7 cellular contexts compared by ENCODE assay signal in genomic region chr20:2103454-2104153, GRCh38. TPM values are rescaled to one million over a fixed set of nuclear protein-coding genes. Genes with fewer than 3 reads are reported as not detected.
DNase-seq lines count a peak whose midpoint lies in the region; ATAC-seq and TF ChIP-seq lines count a peak whose summit lies in the region.

No MANE protein-coding gene starts in this region.

- no peaks in the 10 kb centered on the region for H3K27me3 ChIP-seq in smooth muscle cell (ENCODE audit: low read depth)

- H3K4me2 ChIP-seq in smooth muscle cell, result peak overlapping the region; percentile 99

- H3K4me1 Mint-ChIP-seq in T-cell, result peaks cover 61 to 71% (median 67%) of the 10 kb centered on the region in 3 donors

- H2AFZ ChIP-seq in smooth muscle cell (ENCODE audit: low read depth), result no peak overlapping the region

- H3K4me3 Mint-ChIP-seq in T-cell, result peak overlapping the region; percentile 89 to 91 (median 90)

- H3K79me2 ChIP-seq in smooth muscle cell (ENCODE audit: low read depth), result peaks cover 59% of the 10 kb centered on the region

- CTCF ChIA-PET in T-cell (lab: Charles Lee), result interaction anchor here in 1 of 2 donors (0.6 to 0.9 kb wide), 3 partner anchors 8 to 11 kb away, joined by 3 read pairs; no protein-coding TSS in a partner anchor

- peak overlapping the region; percentile 97 for H3K27ac ChIP-seq in smooth muscle cell (ENCODE audit: low read depth)

- H3K36me3 Mint-ChIP-seq in T-cell, result peaks cover 23% of the 10 kb centered on the region

- H3K9me3 ChIP-seq in smooth muscle cell (replicated peaks; ENCODE audit: low read depth), result no peaks in the 10 kb centered on the region

- H3K27ac Mint-ChIP-seq in T-cell, result peak overlapping the region; percentile 86 to 87

- 5% methylated on average over 13 of the region's 13 CpGs for WGBS in smooth muscle cell (ENCODE audit: low lambda C conversion rate)

- ATAC-seq in T-cell (replicated peaks in 1 of 4), result no peak

- H3K4me1 ChIP-seq in smooth muscle cell (ENCODE audit: low read depth), result peaks cover 19% of the 10 kb centered on the region

- no peaks in the 10 kb centered on the region for H3K27me3 Mint-ChIP-seq in T-cell

- peaks cover 54% of the 10 kb centered on the region for H4K20me1 ChIP-seq in smooth muscle cell (ENCODE audit: low read depth)

- DNase-seq in HFF-Myc (ENCODE audit: extremely low read depth, low read depth) (no peak), T-cell (no peak), globus pallidus (ENCODE audit: low spot score) (peak; percentile 24), smooth muscle cell (lab: John Stamatoyannopoulos, UW; ENCODE audit: unreplicated experiment) (no peak), iPS-NIHi7 (ENCODE audit: extremely low spot score) (no peak), retina (no peak)
- DNase-seq in stimulated activated CD4-positive, alpha-beta T cell treated with anti-CD3 and anti-CD28 coated beads, Interleukin-15, amount 100 ng/mL, for 24 hours, result no peak

- no peaks in the 10 kb centered on the region for H3F3A ChIP-seq in smooth muscle cell (ENCODE audit: low read depth)

- POLR2A ChIA-PET in T-cell (lab: Charles Lee), result interaction anchor here (0.8 to 1.6 kb wide), 4 partner anchors 9 to 878 kb away, joined by 3 to 4 read pairs (median 3); partner anchors contain the start of gene SNRPB (in 1 of the 2)

- no peaks in the 10 kb centered on the region for H3K9me3 Mint-ChIP-seq in T-cell

- no peak for TF ChIP-seq CTCF in HFF-Myc (IDR thresholded peaks at IDR 0.05; ENCODE audit: low read depth, low read length, missing control alignments)
- TF ChIP-seq CTCF in smooth muscle cell (IDR thresholded peaks at IDR 0.05; ENCODE audit: borderline replicate concordance, insufficient read depth, poor library complexity, severe bottlenecking), result no peak

- H3K9ac ChIP-seq in smooth muscle cell (ENCODE audit: low read depth), result peak overlapping the region; percentile 100

- peak overlapping the region; percentile 88 for H3K4me3 ChIP-seq in HFF-Myc (replicated peaks; ENCODE audit: low read depth, low read length)
- peak overlapping the region; percentile 90 for H3K4me3 ChIP-seq in smooth muscle cell

- H3K36me3 ChIP-seq in smooth muscle cell (ENCODE audit: low read depth), result no peaks in the 10 kb centered on the region

RNA-seq across cellular contexts. Expression of gene STK35, which starts 2.0 kb away (rescaled TPM):
- total RNA-seq in T-cell (10 to 100 TPM; 16.2 to 20.6 (median 19.3) TPM), smooth muscle cell (14.6 and 15.6 TPM in 2 replicates)
- 9.6 and 11.3 TPM in 2 replicates for polyA plus RNA-seq in smooth muscle cell
